Comparison of ENCODE assay signal across 8 cellular contexts in genomic region chr20:23937303-23938117, GRCh38. TPM values are rescaled to one million over a fixed set of nuclear protein-coding genes. Genes with fewer than 3 reads are reported as not detected.
A peak's percentile ranks its signal among the peaks of the same experiment; 100 is the strongest.
DNase-seq lines count a peak whose midpoint lies in the region; ATAC-seq and TF ChIP-seq lines count a peak whose summit lies in the region.

No MANE protein-coding gene starts in this region.

- no peak overlapping the region for H3K4me2 ChIP-seq in OCI-LY3 (ENCODE audit: low read length)

- TF ChIP-seq CTCF in GM13977 (IDR thresholded peaks at IDR 0.05; ENCODE audit: extremely low read depth, insufficient read depth, missing control alignments) (peak; percentile 74), OCI-LY3 (IDR thresholded peaks at IDR 0.05; ENCODE audit: low read depth, low read length) (peak; percentile 85), foreskin keratinocyte (conservative IDR thresholded peaks at IDR 0.05) (peak; percentile 77), transverse colon (IDR thresholded peaks at IDR 0.05) (peak; percentile 58 to 72 (median 64))

- H3K27me3 Mint-ChIP-seq in activated T-helper 1 cell treated with anti-CD3 and anti-CD28 coated beads, Interleukin-12 subunit alpha, Interleukin-12 subunit beta, Interleukin-2, Interleukin-4 antibody, amounts not matched to agents 30 ng/mL and 10 ng/mL and 1 ng/mL, durations not matched to agents 14 hours and 24 hours and 36 hours (ENCODE audit: insufficient read depth) = peaks cover 3% of the 10 kb centered on the region

- H3K4me3 Mint-ChIP-seq in activated T-helper 1 cell treated with anti-CD3 and anti-CD28 coated beads, Interleukin-12 subunit alpha, Interleukin-12 subunit beta, Interleukin-2, Interleukin-4 antibody, amounts not matched to agents 30 ng/mL and 10 ng/mL and 1 ng/mL, durations not matched to agents 14 hours and 24 hours and 36 hours = no peak overlapping the region

- H3K9ac ChIP-seq in OCI-LY3 (ENCODE audit: low read length) = no peak overlapping the region

- H3K36me3 ChIP-seq in OCI-LY3 (replicated peaks; ENCODE audit: low read depth, low read length) = no peaks in the 10 kb centered on the region
- no peaks in the 10 kb centered on the region for H3K36me3 ChIP-seq in transverse colon

- no peaks in the 10 kb centered on the region; the same call in 1 of the 2 replicates for H3K27me3 ChIP-seq in OCI-LY3 (ENCODE audit: low read depth, low read length)
- no peaks in the 10 kb centered on the region for H3K27me3 ChIP-seq in foreskin keratinocyte
- H3K27me3 ChIP-seq in transverse colon = no peaks in the 10 kb centered on the region

- H3K4me1 ChIP-seq in OCI-LY3 (ENCODE audit: low read length) (no peaks in the 10 kb centered on the region), foreskin keratinocyte (no peaks in the 10 kb centered on the region), transverse colon (no peaks in the 10 kb centered on the region)

- peak; percentile 55 for DNase-seq in AG08395 (ENCODE audit: low spot score)
- peak; percentile 46 for DNase-seq in GM13977 (ENCODE audit: low spot score)
- peak; percentile 33 for DNase-seq in activated T-helper 1 cell treated with anti-CD3 and anti-CD28 coated beads, Interleukin-12 subunit alpha, Interleukin-12 subunit beta, Interleukin-2, Interleukin-4 antibody, amounts not matched to agents 30 ng/mL and 10 ng/mL and 1 ng/mL, durations not matched to agents 14 hours and 24 hours and 36 hours (ENCODE audit: low spot score)
- DNase-seq in foreskin keratinocyte = peak; percentile 6 to 15
- peak; percentile 41 for DNase-seq in occipital lobe (lab: John Stamatoyannopoulos, UW)
- peak; percentile 30 for DNase-seq in transverse colon

- no peak overlapping the region for H3K27ac Mint-ChIP-seq in activated T-helper 1 cell treated with anti-CD3 and anti-CD28 coated beads, Interleukin-12 subunit alpha, Interleukin-12 subunit beta, Interleukin-2, Interleukin-4 antibody, amounts not matched to agents 30 ng/mL and 10 ng/mL and 1 ng/mL, durations not matched to agents 14 hours and 24 hours and 36 hours

- WGBS in transverse colon (ENCODE audit: low coverage in 1 of 2), 2 donors = 4% methylated on average over 3 of the region's 3 CpGs; no CpG with 5 or more reads in 1 of the 2 donors

- no peaks in the 10 kb centered on the region for H3K36me3 Mint-ChIP-seq in activated T-helper 1 cell treated with anti-CD3 and anti-CD28 coated beads, Interleukin-12 subunit alpha, Interleukin-12 subunit beta, Interleukin-2, Interleukin-4 antibody, amounts not matched to agents 30 ng/mL and 10 ng/mL and 1 ng/mL, durations not matched to agents 14 hours and 24 hours and 36 hours (ENCODE audit: low read depth)

- H2AFZ ChIP-seq in OCI-LY3 (ENCODE audit: low read depth, low read length) = no peak overlapping the region

- no peaks in the 10 kb centered on the region for H3K9me3 Mint-ChIP-seq in activated T-helper 1 cell treated with anti-CD3 and anti-CD28 coated beads, Interleukin-12 subunit alpha, Interleukin-12 subunit beta, Interleukin-2, Interleukin-4 antibody, amounts not matched to agents 30 ng/mL and 10 ng/mL and 1 ng/mL, durations not matched to agents 14 hours and 24 hours and 36 hours

- H3K4me1 Mint-ChIP-seq in activated T-helper 1 cell treated with anti-CD3 and anti-CD28 coated beads, Interleukin-12 subunit alpha, Interleukin-12 subunit beta, Interleukin-2, Interleukin-4 antibody, amounts not matched to agents 30 ng/mL and 10 ng/mL and 1 ng/mL, durations not matched to agents 14 hours and 24 hours and 36 hours (ENCODE audit: low read depth) = no peaks in the 10 kb centered on the region

- TF ChIP-seq POLR2A in transverse colon (IDR thresholded peaks at IDR 0.05) = no peak

- in situ Hi-C loops in GM13977 (cut with MboI; ENCODE audit: low pct_unique_long_range_greater_than_20kb, low sequenced_read_pairs, unreplicated experiment) = no loop called here
- in situ Hi-C loops in transverse colon (cut with MboI; ENCODE audit: low pct_ligation_motif_present in 1 of 4, low pct_unique_long_range_greater_than_20kb in 1 of 4, low sequenced_read_pairs in 3 of 4) = loop anchor here in 1 of 4 donors (25.0 kb wide), 1 partner anchor 975 kb away; no protein-coding TSS in a partner anchor

- ATAC-seq in HG03175 (IDR thresholded peaks at IDR 0.05; ENCODE audit: unreplicated experiment) (peak; percentile 83), foreskin keratinocyte (peak; percentile 88)

- H3K4me3 ChIP-seq in OCI-LY3 (ENCODE audit: low read length) (no peak overlapping the region), transverse colon (no peak overlapping the region)

- H3K9me3 ChIP-seq in OCI-LY3 (ENCODE audit: insufficient read depth, low read length) (no peaks in the 10 kb centered on the region), transverse colon (no peaks in the 10 kb centered on the region)

- TF ChIP-seq EP300 in transverse colon (IDR thresholded peaks at IDR 0.05; ENCODE audit: low read depth) = no peak

- no peaks in the 10 kb centered on the region for H4K20me1 ChIP-seq in OCI-LY3 (ENCODE audit: insufficient read depth, low read length)

- H3K27ac ChIP-seq in OCI-LY3 (ENCODE audit: low read length) (no peak overlapping the region), foreskin keratinocyte (no peak overlapping the region), transverse colon (no peak overlapping the region)

- intact Hi-C loops in activated T-helper 1 cell treated with anti-CD3 and anti-CD28 coated beads, Interleukin-12 subunit alpha, Interleukin-12 subunit beta, Interleukin-2, Interleukin-4 antibody, amounts not matched to agents 30 ng/mL and 10 ng/mL and 1 ng/mL, durations not matched to agents 14 hours and 24 hours and 36 hours (cut with micrococcal nuclease) = loop anchor here (1.0 kb wide), 3 partner anchors 59 to 227 kb away; no protein-coding TSS in a partner anchor
- intact Hi-C loops in transverse colon (cut with DNase I; ENCODE audit: low total_unique reads) = no loop called here

- no peaks in the 10 kb centered on the region for H3K79me2 ChIP-seq in OCI-LY3 (ENCODE audit: low read length)

RNA-seq across cellular contexts. Expression of gene GGTLC1, which starts 51.1 kb away (rescaled TPM):
- not detected in 2 replicates for total RNA-seq in activated T-helper 1 cell treated with anti-CD3 and anti-CD28 coated beads, Interleukin-12 subunit alpha, Interleukin-12 subunit beta, Interleukin-2, Interleukin-4 antibody, amounts not matched to agents 30 ng/mL and 10 ng/mL and 1 ng/mL, durations not matched to agents 14 hours and 24 hours and 36 hours
- total RNA-seq in foreskin keratinocyte (not detected in 2 replicates), occipital lobe (not detected), transverse colon (not detected)
- polyA plus RNA-seq in foreskin keratinocyte = not detected in 2 replicates

RNA-seq across cellular contexts. Expression of gene CST5, which starts 58.0 kb away (rescaled TPM):
- not detected in 2 replicates for total RNA-seq in activated T-helper 1 cell treated with anti-CD3 and anti-CD28 coated beads, Interleukin-12 subunit alpha, Interleukin-12 subunit beta, Interleukin-2, Interleukin-4 antibody, amounts not matched to agents 30 ng/mL and 10 ng/mL and 1 ng/mL, durations not matched to agents 14 hours and 24 hours and 36 hours
- not detected in 2 replicates for total RNA-seq in foreskin keratinocyte
- polyA plus RNA-seq in foreskin keratinocyte = not detected in 2 replicates
- not detected for total RNA-seq in occipital lobe
- not detected for total RNA-seq in transverse colon
